In the genomic region with DNA sequence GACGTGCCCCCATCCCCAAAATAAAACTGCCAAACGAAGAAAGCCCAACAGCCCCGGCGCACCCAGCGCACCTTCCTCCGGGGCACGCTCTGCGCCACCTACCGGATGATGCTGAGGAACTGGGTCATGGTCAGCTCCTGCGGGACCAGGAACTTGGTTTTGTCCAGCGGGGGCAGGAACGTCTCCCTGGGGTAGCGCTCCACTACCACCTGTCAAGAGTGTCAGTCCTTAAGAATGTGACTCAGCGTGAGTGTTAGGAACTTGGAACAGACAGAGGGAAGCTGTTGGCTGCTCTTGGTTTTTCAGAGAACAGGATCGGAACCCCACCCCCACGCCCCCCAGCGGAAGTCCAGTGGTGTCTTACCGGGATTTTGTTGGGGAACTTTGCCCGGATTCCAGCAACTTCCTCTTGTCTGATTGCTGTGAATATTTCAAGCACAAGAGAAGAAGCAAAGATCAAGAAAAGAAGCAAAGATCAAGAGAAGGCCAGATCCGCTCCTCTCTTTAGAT, we compare ENCODE assay signal across 1 cellular context.
A peak's percentile ranks its signal among the peaks of the same experiment; 100 is the strongest.
TF ChIP-seq lines count a peak whose summit lies in the region.

No MANE protein-coding gene starts in this region.

TF ChIP-seq in IMR-90, 13 proteins besides CTCF, POLR2A, EP300 and RAD21 (continued from another document):
- TF ChIP-seq SMC3 (IDR thresholded peaks at IDR 0.05; ENCODE audit: low read depth, low read length), result 0 out of 2 replicates have a peak, but pooled peaks have one; percentile 14
